ENCODE assay signal across 17 cellular contexts in the genomic region with DNA sequence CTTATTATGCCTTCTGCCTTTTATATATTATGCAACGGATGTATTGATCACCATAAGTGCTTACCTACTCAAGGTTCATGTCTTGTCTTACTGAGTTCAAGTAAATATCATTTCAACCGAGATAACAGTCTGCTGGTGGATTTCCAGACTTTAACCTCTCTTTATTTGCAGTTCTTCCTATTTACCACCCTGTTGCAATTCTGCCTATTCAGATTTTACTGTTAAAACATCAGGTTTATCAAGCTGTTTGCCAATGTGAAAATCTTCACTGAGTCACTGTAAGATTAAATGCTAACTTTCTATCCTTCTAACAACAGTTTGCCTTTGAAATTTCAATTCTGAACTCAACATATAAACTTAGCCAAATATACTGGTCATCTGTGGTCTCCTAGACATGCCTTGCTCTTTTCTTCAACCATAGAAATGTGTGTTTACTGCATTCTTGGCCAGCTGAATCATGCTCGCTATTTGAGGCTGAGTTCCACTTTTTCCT.
DNase-seq lines count a peak whose midpoint lies in the region; FAIRE-seq and TF ChIP-seq lines count a peak whose summit lies in the region.
"Had no signal": no experiment of that assay in that cellular context is flagged by ENCODE, and none has a peak within 500 bp of the region (broad histone marks: within the 10 kb centered on the region; RNA-seq: fewer than 3 reads in every experiment).

No MANE protein-coding gene starts in this region.

- H3K9me3 Mint-ChIP-seq in MCF 10A (ENCODE audit: unreplicated experiment): no peaks in the 10 kb centered on the region
- H3K9me3 Mint-ChIP-seq: activated CD8-positive, alpha-beta T cell treated with anti-CD3 and anti-CD28 coated beads for 36 hours had no signal

- no peak for TF ChIP-seq POLR2A in breast epithelium (IDR thresholded peaks at IDR 0.05)

- H3K9me3 ChIP-seq in breast epithelium (peaks cover 0 to 8% of the 10 kb centered on the region in 2 donors), adipocyte (ENCODE audit: control insufficient read depth, low read length) (no peaks in the 10 kb centered on the region)

- H3K27ac ChIP-seq in breast epithelium: no peak overlapping the region

- no TSS peak for BruUV-seq in MCF 10A (replicated peaks; lab: Mats Ljungman, UMichigan)

- DNase-seq in MCF 10A (ENCODE audit: unreplicated experiment): peak; percentile 54
- no peak for DNase-seq in breast epithelium (ENCODE audit: low spot score in 2 of 2)
- DNase-seq in adipocyte (ENCODE audit: low read depth): peak; percentile 62
- peak; percentile 87 for DNase-seq in foreskin melanocyte
- peak; percentile 65 for DNase-seq in urothelium cell line (ENCODE audit: low spot score)
- no peak for DNase-seq in NCI-H1105 treated with DMSO at 0.1 percent for 48 hours (lab: John Stamatoyannopoulos, UW)
- DNase-seq in GM19239 (ENCODE audit: insufficient read length, low spot score): no peak
- DNase-seq in NCI-H69 (lab: John Stamatoyannopoulos, UW): no peak
- DNase-seq: 8988T; activated CD8-positive, alpha-beta T cell treated with anti-CD3 and anti-CD28 coated beads for 36 hours; activated effector memory CD4-positive, alpha-beta T cell treated with anti-CD3 and anti-CD28 coated beads, Interleukin-2, amount 50 U/mL, for 16 hours; central memory CD4-positive, alpha-beta T cell; NCI-H1436 treated with DMSO at 0.1 percent for 48 hours; NCI-H510A treated with DMSO at 0.1 percent for 48 hours had no signal

- no peaks in the 10 kb centered on the region for H3K4me1 Mint-ChIP-seq in MCF 10A (ENCODE audit: insufficient read depth, unreplicated experiment)
- H3K4me1 Mint-ChIP-seq: IgD-negative memory B cell, mesothelial cell of epicardium had no signal

- no peak overlapping the region for H3K9ac ChIP-seq in adipocyte (ENCODE audit: low read length)

- intact Hi-C loops in MCF 10A (cut with micrococcal nuclease): no loop called here
- intact Hi-C loops in breast epithelium (cut with DNase I; ENCODE audit: low total_unique reads): no loop called here

- H3K4me3 ChIP-seq in breast epithelium: no peak overlapping the region
- no peak overlapping the region for H3K4me3 ChIP-seq in adipocyte (ENCODE audit: low read length)

- no peaks in the 10 kb centered on the region for H3K36me3 Mint-ChIP-seq in MCF 10A (ENCODE audit: insufficient read depth, unreplicated experiment)
- H3K36me3 Mint-ChIP-seq: IgD-negative memory B cell, mesothelial cell of epicardium had no signal

- H3K27me3 Mint-ChIP-seq in MCF 10A (ENCODE audit: insufficient read depth, unreplicated experiment): peaks cover 8% of the 10 kb centered on the region
- H3K27me3 Mint-ChIP-seq: activated CD8-positive, alpha-beta T cell treated with anti-CD3 and anti-CD28 coated beads for 36 hours; IgD-negative memory B cell had no signal

- no peak overlapping the region for H3K27ac Mint-ChIP-seq in MCF 10A (ENCODE audit: low read depth, unreplicated experiment)
- H3K27ac Mint-ChIP-seq: activated CD8-positive, alpha-beta T cell treated with anti-CD3 and anti-CD28 coated beads for 36 hours; IgD-negative memory B cell; mesothelial cell of epicardium had no signal

- FAIRE-seq in urothelium cell line (lab: Jason Lieb, UNC) (peak; percentile 71), GM19239 (lab: Jason Lieb, UNC) (no peak)
- FAIRE-seq: endothelial cell of umbilical vein had no signal

- H3K4me1 ChIP-seq in breast epithelium (no peaks in the 10 kb centered on the region), adipocyte (ENCODE audit: control insufficient read depth, insufficient read depth, low read length) (peaks cover 7% of the 10 kb centered on the region)

- no peaks in the 10 kb centered on the region for H3K36me3 ChIP-seq in breast epithelium
- no peaks in the 10 kb centered on the region for H3K36me3 ChIP-seq in adipocyte (ENCODE audit: control insufficient read depth, insufficient read depth, low read length, severe bottlenecking)

- H3K4me3 Mint-ChIP-seq in MCF 10A (ENCODE audit: unreplicated experiment): no peak overlapping the region
- H3K4me3 Mint-ChIP-seq: activated CD8-positive, alpha-beta T cell treated with anti-CD3 and anti-CD28 coated beads for 36 hours; IgD-negative memory B cell; mesothelial cell of epicardium had no signal

- no peak for TF ChIP-seq CTCF in MCF 10A (IDR thresholded peaks at IDR 0.05; ENCODE audit: unreplicated experiment)
- no peak for TF ChIP-seq CTCF in breast epithelium (IDR thresholded peaks at IDR 0.05)

- POLR2A ChIA-PET in MCF 10A (lab: Yijun Ruan, JAX): no interaction called here

- H3K27me3 ChIP-seq in breast epithelium (no peaks in the 10 kb centered on the region), adipocyte (replicated peaks; ENCODE audit: control insufficient read depth, insufficient read depth, low read length) (no peaks in the 10 kb centered on the region)

- CTCF ChIA-PET in MCF 10A (lab: Yijun Ruan, JAX): no interaction called here

Comparison
In these comparisons a context has a peak if more than half of its experiments do, and no peak if none do; other contexts are left out.
1. DNase-seq: peak in MCF 10A (single experiment), adipocyte (single experiment), foreskin melanocyte (single experiment) and urothelium cell line (single experiment); none in breast epithelium (0 of 2), NCI-H1105 treated with DMSO at 0.1 percent for 48 hours (single experiment), GM19239 (single experiment) and NCI-H69 (single experiment).